In the genomic region with DNA sequence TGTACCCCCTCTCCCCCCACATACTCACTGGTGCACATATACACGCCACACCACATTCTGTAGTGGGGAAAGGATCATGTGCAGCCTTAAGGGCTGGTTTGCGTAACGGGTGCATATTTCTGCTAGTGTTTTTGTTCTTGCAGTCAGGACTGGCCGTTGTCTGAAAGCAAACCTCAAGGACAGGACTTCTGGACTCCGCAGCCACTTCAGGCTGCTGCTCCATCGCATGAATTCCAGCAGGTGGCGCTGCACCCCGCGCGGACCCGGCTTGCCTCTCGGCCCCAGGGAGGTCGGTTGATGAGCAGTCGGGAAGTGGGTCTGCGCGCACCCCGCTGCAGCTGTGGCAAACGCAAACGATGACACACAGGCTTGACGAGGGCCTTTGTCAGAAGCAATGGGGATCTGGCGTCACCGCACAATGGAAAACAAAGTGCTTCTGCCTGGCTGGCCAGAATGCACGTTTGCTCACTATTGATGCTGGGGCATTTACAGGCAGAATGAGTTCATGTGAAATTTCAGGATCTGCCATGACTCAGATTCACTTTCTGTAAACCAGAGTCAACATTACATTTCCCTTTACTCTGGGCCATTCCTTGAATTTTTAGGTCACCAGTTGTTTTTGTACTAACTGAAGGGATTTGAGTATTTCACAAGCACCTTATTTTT, we compare ENCODE assay signal across 1 cellular context.
TF ChIP-seq lines count a peak whose summit lies in the region.

No MANE protein-coding gene starts in this region.

TF ChIP-seq in GM12878, 131 proteins besides CTCF, POLR2A, EP300 and RAD21 (continued from another document and continues in another):
- TF ChIP-seq KDM1A (IDR thresholded peaks at IDR 0.05; ENCODE audit: borderline replicate concordance) (no peak), SP1 (IDR thresholded peaks at IDR 0.05; ENCODE audit: low read depth, low read length) (no peak), SMC3 (IDR thresholded peaks at IDR 0.05; ENCODE audit: borderline replicate concordance, low read length) (peak; percentile 96), NBN (IDR thresholded peaks at IDR 0.05) (peak; percentile 68), ZSCAN29 (IDR thresholded peaks at IDR 0.05) (no peak; the same call in 1 of the 2 replicates), STAT3 (IDR thresholded peaks at IDR 0.05; ENCODE audit: low read depth, low read length) (no peak), HCFC1 (IDR thresholded peaks at IDR 0.05; ENCODE audit: low read length) (no peak), FOXM1 (IDR thresholded peaks at IDR 0.05; ENCODE audit: low read depth, low read length) (peak; percentile 66), SIN3A (IDR thresholded peaks at IDR 0.05; ENCODE audit: low read depth, low read length) (no peak), CBX3 (IDR thresholded peaks at IDR 0.05; ENCODE audit: borderline replicate concordance, low read depth) (no peak), FOXK2 (IDR thresholded peaks at IDR 0.05) (no peak), RB1 (IDR thresholded peaks at IDR 0.05; ENCODE audit: borderline replicate concordance) (peak; percentile 55; the same call in 1 of the 2 replicates), ZBED1 (IDR thresholded peaks at IDR 0.05; ENCODE audit: borderline replicate concordance) (no peak), CREM (IDR thresholded peaks at IDR 0.05; ENCODE audit: low read depth) (peak; percentile 89), TCF7 (IDR thresholded peaks at IDR 0.05; ENCODE audit: borderline replicate concordance) (no peak), GATAD2B (conservative IDR thresholded peaks at IDR 0.05; ENCODE audit: low read depth) (0 out of 2 replicates have a peak, but pooled peaks have one; percentile 51), SRF (IDR thresholded peaks at IDR 0.05; ENCODE audit: low read depth in 2 of 2, low read length in 2 of 2) (no peak), NR2C2 (IDR thresholded peaks at IDR 0.05; ENCODE audit: borderline replicate concordance, control insufficient read depth, insufficient read length, low read depth) (no peak), ZZZ3 (IDR thresholded peaks at IDR 0.05; ENCODE audit: control insufficient read depth, insufficient read length, low read depth) (no peak), TCF3 (IDR thresholded peaks at IDR 0.05; ENCODE audit: borderline replicate concordance, insufficient read depth, low read depth, low read length) (peak; percentile 70; the same call in 1 of the 2 replicates), MEF2A (IDR thresholded peaks at IDR 0.05; ENCODE audit: insufficient read depth, low read depth, low read length) (peak; percentile 56; the same call in 1 of the 2 replicates), JUND (IDR thresholded peaks at IDR 0.05; ENCODE audit: low read depth, low read length) (no peak), IRF4 (IDR thresholded peaks at IDR 0.05; ENCODE audit: low read depth, low read length) (0 out of 2 replicates have a peak, but pooled peaks have one; percentile 37), WRNIP1 (IDR thresholded peaks at IDR 0.05; ENCODE audit: borderline replicate concordance, low read depth, low read length) (peak; percentile 68; the same call in 1 of the 2 replicates), NFIC (IDR thresholded peaks at IDR 0.05; ENCODE audit: low read depth, low read length) (no peak), ZNF217 (IDR thresholded peaks at IDR 0.05) (no peak)
- TF ChIP-seq, protein P1, sequence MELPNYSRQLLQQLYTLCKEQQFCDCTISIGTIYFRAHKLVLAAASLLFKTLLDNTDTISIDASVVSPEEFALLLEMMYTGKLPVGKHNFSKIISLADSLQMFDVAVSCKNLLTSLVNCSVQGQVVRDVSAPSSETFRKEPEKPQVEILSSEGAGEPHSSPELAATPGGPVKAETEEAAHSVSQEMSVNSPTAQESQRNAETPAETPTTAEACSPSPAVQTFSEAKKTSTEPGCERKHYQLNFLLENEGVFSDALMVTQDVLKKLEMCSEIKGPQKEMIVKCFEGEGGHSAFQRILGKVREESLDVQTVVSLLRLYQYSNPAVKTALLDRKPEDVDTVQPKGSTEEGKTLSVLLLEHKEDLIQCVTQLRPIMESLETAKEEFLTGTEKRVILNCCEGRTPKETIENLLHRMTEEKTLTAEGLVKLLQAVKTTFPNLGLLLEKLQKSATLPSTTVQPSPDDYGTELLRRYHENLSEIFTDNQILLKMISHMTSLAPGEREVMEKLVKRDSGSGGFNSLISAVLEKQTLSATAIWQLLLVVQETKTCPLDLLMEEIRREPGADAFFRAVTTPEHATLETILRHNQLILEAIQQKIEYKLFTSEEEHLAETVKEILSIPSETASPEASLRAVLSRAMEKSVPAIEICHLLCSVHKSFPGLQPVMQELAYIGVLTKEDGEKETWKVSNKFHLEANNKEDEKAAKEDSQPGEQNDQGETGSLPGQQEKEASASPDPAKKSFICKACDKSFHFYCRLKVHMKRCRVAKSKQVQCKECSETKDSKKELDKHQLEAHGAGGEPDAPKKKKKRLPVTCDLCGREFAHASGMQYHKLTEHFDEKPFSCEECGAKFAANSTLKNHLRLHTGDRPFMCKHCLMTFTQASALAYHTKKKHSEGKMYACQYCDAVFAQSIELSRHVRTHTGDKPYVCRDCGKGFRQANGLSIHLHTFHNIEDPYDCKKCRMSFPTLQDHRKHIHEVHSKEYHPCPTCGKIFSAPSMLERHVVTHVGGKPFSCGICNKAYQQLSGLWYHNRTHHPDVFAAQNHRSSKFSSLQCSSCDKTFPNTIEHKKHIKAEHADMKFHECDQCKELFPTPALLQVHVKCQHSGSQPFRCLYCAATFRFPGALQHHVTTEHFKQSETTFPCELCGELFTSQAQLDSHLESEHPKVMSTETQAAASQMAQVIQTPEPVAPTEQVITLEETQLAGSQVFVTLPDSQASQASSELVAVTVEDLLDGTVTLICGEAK (IDR thresholded peaks at IDR 0.05; ENCODE audit: borderline replicate concordance) = no peak
- TF ChIP-seq, protein P2, sequence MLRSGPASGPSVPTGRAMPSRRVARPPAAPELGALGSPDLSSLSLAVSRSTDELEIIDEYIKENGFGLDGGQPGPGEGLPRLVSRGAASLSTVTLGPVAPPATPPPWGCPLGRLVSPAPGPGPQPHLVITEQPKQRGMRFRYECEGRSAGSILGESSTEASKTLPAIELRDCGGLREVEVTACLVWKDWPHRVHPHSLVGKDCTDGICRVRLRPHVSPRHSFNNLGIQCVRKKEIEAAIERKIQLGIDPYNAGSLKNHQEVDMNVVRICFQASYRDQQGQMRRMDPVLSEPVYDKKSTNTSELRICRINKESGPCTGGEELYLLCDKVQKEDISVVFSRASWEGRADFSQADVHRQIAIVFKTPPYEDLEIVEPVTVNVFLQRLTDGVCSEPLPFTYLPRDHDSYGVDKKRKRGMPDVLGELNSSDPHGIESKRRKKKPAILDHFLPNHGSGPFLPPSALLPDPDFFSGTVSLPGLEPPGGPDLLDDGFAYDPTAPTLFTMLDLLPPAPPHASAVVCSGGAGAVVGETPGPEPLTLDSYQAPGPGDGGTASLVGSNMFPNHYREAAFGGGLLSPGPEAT (IDR thresholded peaks at IDR 0.05; ENCODE audit: low read depth) = no peak
- TF ChIP-seq, protein P3, sequence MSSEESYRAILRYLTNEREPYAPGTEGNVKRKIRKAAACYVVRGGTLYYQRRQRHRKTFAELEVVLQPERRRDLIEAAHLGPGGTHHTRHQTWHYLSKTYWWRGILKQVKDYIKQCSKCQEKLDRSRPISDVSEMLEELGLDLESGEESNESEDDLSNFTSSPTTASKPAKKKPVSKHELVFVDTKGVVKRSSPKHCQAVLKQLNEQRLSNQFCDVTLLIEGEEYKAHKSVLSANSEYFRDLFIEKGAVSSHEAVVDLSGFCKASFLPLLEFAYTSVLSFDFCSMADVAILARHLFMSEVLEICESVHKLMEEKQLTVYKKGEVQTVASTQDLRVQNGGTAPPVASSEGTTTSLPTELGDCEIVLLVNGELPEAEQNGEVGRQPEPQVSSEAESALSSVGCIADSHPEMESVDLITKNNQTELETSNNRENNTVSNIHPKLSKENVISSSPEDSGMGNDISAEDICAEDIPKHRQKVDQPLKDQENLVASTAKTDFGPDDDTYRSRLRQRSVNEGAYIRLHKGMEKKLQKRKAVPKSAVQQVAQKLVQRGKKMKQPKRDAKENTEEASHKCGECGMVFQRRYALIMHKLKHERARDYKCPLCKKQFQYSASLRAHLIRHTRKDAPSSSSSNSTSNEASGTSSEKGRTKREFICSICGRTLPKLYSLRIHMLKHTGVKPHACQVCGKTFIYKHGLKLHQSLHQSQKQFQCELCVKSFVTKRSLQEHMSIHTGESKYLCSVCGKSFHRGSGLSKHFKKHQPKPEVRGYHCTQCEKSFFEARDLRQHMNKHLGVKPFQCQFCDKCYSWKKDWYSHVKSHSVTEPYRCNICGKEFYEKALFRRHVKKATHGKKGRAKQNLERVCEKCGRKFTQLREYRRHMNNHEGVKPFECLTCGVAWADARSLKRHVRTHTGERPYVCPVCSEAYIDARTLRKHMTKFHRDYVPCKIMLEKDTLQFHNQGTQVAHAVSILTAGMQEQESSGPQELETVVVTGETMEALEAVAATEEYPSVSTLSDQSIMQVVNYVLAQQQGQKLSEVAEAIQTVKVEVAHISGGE (CRISPR knock-in tag; IDR thresholded peaks at IDR 0.05) = no peak
- TF ChIP-seq, protein P4, sequence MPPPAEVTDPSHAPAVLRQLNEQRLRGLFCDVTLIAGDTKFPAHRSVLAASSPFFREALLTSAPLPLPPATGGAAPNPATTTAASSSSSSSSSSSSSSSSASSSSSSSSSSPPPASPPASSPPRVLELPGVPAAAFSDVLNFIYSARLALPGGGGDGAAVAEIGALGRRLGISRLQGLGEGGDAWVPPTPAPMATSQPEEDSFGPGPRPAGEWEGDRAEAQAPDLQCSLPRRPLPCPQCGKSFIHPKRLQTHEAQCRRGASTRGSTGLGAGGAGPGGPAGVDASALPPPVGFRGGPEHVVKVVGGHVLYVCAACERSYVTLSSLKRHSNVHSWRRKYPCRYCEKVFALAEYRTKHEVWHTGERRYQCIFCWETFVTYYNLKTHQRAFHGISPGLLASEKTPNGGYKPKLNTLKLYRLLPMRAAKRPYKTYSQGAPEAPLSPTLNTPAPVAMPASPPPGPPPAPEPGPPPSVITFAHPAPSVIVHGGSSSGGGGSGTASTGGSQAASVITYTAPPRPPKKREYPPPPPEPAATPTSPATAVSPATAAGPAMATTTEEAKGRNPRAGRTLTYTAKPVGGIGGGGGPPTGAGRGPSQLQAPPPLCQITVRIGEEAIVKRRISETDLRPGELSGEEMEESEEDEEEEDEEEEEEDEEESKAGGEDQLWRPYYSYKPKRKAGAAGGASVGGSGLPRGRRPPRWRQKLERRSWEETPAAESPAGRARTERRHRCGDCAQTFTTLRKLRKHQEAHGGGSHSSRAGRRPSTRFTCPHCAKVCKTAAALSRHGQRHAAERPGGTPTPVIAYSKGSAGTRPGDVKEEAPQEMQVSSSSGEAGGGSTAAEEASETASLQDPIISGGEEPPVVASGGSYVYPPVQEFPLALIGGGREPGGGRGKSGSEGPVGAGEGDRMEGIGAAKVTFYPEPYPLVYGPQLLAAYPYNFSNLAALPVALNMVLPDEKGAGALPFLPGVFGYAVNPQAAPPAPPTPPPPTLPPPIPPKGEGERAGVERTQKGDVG (CRISPR knock-in tag; IDR thresholded peaks at IDR 0.05) = no peak
- TF ChIP-seq, protein P5, sequence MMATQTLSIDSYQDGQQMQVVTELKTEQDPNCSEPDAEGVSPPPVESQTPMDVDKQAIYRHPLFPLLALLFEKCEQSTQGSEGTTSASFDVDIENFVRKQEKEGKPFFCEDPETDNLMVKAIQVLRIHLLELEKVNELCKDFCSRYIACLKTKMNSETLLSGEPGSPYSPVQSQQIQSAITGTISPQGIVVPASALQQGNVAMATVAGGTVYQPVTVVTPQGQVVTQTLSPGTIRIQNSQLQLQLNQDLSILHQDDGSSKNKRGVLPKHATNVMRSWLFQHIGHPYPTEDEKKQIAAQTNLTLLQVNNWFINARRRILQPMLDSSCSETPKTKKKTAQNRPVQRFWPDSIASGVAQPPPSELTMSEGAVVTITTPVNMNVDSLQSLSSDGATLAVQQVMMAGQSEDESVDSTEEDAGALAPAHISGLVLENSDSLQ (IDR thresholded peaks at IDR 0.05) = peak; percentile 67
- TF ChIP-seq, protein P6, sequence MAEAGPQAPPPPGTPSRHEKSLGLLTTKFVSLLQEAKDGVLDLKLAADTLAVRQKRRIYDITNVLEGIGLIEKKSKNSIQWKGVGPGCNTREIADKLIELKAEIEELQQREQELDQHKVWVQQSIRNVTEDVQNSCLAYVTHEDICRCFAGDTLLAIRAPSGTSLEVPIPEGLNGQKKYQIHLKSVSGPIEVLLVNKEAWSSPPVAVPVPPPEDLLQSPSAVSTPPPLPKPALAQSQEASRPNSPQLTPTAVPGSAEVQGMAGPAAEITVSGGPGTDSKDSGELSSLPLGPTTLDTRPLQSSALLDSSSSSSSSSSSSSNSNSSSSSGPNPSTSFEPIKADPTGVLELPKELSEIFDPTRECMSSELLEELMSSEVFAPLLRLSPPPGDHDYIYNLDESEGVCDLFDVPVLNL (IDR thresholded peaks at IDR 0.05; ENCODE audit: low read depth, low read length) = no peak
- TF ChIP-seq, protein P7, sequence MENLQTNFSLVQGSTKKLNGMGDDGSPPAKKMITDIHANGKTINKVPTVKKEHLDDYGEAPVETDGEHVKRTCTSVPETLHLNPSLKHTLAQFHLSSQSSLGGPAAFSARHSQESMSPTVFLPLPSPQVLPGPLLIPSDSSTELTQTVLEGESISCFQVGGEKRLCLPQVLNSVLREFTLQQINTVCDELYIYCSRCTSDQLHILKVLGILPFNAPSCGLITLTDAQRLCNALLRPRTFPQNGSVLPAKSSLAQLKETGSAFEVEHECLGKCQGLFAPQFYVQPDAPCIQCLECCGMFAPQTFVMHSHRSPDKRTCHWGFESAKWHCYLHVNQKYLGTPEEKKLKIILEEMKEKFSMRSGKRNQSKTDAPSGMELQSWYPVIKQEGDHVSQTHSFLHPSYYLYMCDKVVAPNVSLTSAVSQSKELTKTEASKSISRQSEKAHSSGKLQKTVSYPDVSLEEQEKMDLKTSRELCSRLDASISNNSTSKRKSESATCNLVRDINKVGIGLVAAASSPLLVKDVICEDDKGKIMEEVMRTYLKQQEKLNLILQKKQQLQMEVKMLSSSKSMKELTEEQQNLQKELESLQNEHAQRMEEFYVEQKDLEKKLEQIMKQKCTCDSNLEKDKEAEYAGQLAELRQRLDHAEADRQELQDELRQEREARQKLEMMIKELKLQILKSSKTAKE (IDR thresholded peaks at IDR 0.05; ENCODE audit: low read depth, poor library complexity, severe bottlenecking) = peak; percentile 15
- TF ChIP-seq, protein P8, sequence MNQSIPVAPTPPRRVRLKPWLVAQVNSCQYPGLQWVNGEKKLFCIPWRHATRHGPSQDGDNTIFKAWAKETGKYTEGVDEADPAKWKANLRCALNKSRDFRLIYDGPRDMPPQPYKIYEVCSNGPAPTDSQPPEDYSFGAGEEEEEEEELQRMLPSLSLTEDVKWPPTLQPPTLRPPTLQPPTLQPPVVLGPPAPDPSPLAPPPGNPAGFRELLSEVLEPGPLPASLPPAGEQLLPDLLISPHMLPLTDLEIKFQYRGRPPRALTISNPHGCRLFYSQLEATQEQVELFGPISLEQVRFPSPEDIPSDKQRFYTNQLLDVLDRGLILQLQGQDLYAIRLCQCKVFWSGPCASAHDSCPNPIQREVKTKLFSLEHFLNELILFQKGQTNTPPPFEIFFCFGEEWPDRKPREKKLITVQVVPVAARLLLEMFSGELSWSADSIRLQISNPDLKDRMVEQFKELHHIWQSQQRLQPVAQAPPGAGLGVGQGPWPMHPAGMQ (IDR thresholded peaks at IDR 0.05; ENCODE audit: borderline replicate concordance) = no peak
- TF ChIP-seq, protein P9, sequence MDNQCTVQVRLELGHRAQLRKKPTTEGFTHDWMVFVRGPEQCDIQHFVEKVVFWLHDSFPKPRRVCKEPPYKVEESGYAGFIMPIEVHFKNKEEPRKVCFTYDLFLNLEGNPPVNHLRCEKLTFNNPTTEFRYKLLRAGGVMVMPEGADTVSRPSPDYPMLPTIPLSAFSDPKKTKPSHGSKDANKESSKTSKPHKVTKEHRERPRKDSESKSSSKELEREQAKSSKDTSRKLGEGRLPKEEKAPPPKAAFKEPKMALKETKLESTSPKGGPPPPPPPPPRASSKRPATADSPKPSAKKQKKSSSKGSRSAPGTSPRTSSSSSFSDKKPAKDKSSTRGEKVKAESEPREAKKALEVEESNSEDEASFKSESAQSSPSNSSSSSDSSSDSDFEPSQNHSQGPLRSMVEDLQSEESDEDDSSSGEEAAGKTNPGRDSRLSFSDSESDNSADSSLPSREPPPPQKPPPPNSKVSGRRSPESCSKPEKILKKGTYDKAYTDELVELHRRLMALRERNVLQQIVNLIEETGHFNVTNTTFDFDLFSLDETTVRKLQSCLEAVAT (IDR thresholded peaks at IDR 0.05) = peak; percentile 62; the same call in 1 of the 2 replicates
